ENCODE assay signal across 8 cellular contexts in genomic region chr1:240027059-240027462, GRCh38.
DNase-seq lines count a peak whose midpoint lies in the region; ATAC-seq and TF ChIP-seq lines count a peak whose summit lies in the region.

No MANE protein-coding gene starts in this region.

- no peaks in the 10 kb centered on the region for H3K9me3 ChIP-seq in DOHH2 (ENCODE audit: control insufficient read depth, insufficient read depth, low read length)
- no peaks in the 10 kb centered on the region for H3K9me3 ChIP-seq in uterus

- H3K27ac ChIP-seq in DOHH2 (ENCODE audit: low read depth, low read length): no peak overlapping the region
- no peak overlapping the region for H3K27ac ChIP-seq in uterus

- peak overlapping the region in 1 of 5 experiments; percentile 5 for H3K4me3 Mint-ChIP-seq in brain

- H3K36me3 Mint-ChIP-seq in brain: no peaks in the 10 kb centered on the region

- TF ChIP-seq POLR2A in uterus (IDR thresholded peaks at IDR 0.05): no peak

- H3K4me1 Mint-ChIP-seq in brain: peaks cover 7% of the 10 kb centered on the region

- no peaks in the 10 kb centered on the region for H3K79me2 ChIP-seq in DOHH2 (ENCODE audit: control insufficient read depth, low read length)

- H3K4me2 ChIP-seq in DOHH2 (ENCODE audit: low read length): no peak overlapping the region

- no peaks in the 10 kb centered on the region for H3F3A ChIP-seq in DOHH2 (ENCODE audit: control insufficient read depth, insufficient read depth)

- no peaks in the 10 kb centered on the region for H3K9me2 ChIP-seq in DOHH2 (replicated peaks; ENCODE audit: control insufficient read depth, low read length)

- H3K36me3 ChIP-seq in DOHH2 (ENCODE audit: control insufficient read depth, low read length): no peaks in the 10 kb centered on the region
- H3K36me3 ChIP-seq in uterus: no peaks in the 10 kb centered on the region

- peak; percentile 4 for DNase-seq in NCI-H748 treated with DMSO at 0.1 percent for 48 hours (lab: John Stamatoyannopoulos, UW)
- peak; percentile 70 for DNase-seq in left kidney (ENCODE audit: low read depth, low spot score)
- no peak for DNase-seq in uterus
- DNase-seq in effector CD4-positive, alpha-beta T cell: no peak

- no peaks in the 10 kb centered on the region for H4K20me1 ChIP-seq in DOHH2 (ENCODE audit: control insufficient read depth, insufficient read depth, low read depth, low read length)

- H3K27me3 Mint-ChIP-seq in brain: peaks cover 6% of the 10 kb centered on the region

- peaks cover 0 to 7% (median 0%) of the 10 kb centered on the region in 5 experiments for H3K9me3 Mint-ChIP-seq in brain

- H3K4me1 ChIP-seq in DOHH2 (ENCODE audit: control insufficient read depth, low read length): no peaks in the 10 kb centered on the region
- H3K4me1 ChIP-seq in uterus: no peaks in the 10 kb centered on the region

- TF ChIP-seq CTCF in DOHH2 (IDR thresholded peaks at IDR 0.05; ENCODE audit: low read depth, low read length, poor library complexity, severe bottlenecking) (peak; percentile 92), brain (conservative IDR thresholded peaks at IDR 0.05) (peak; percentile 97 to 98), uterus (IDR thresholded peaks at IDR 0.05) (peak; percentile 45 to 59 (median 53))

- no peak overlapping the region for H3K4me3 ChIP-seq in DOHH2 (ENCODE audit: low read length)
- no peak overlapping the region for H3K4me3 ChIP-seq in uterus

- intact Hi-C loops in uterus (cut with DNase I; ENCODE audit: low total_unique reads): no loop called here

- H3K27me3 ChIP-seq in DOHH2 (ENCODE audit: control insufficient read depth, low read length): peaks cover 3% of the 10 kb centered on the region; the same call in 1 of the 2 replicates
- H3K27me3 ChIP-seq in uterus: no peaks in the 10 kb centered on the region

- ATAC-seq in GM19372 (IDR thresholded peaks at IDR 0.05; ENCODE audit: low read depth, unreplicated experiment) (peak; percentile 81), HG03460 (IDR thresholded peaks at IDR 0.05; ENCODE audit: unreplicated experiment) (peak; percentile 77)

- H3K27ac Mint-ChIP-seq in brain: peak overlapping the region in 1 of 5 experiments; percentile 77

Comparison
In these comparisons a context has a peak if more than half of its experiments do, and no peak if none do; other contexts are left out.
1. DNase-seq: peak in NCI-H748 treated with DMSO at 0.1 percent for 48 hours (single experiment) and left kidney (single experiment); none in uterus (0 of 2) and effector CD4-positive, alpha-beta T cell (single experiment).
2. Peak in every context shown above with its lines, with median percentiles within 50 percentile points of each other: CTCF ChIP-seq.